Comparison of ENCODE assay signal across 15 cellular contexts in genomic region chr21:45866473-45867010, GRCh38.
DNase-seq lines count a peak whose midpoint lies in the region; ATAC-seq and TF ChIP-seq lines count a peak whose summit lies in the region.
"Had no signal": no experiment of that assay in that cellular context is flagged by ENCODE, and none has a peak within 500 bp of the region (broad histone marks: within the 10 kb centered on the region; RNA-seq: fewer than 3 reads in every experiment).

No MANE protein-coding gene starts in this region.

- H2AK5ac ChIP-seq in H9 (ENCODE audit: insufficient read length, low read length) = no peak overlapping the region

- TF ChIP-seq CTCF in H9 (conservative IDR thresholded peaks at IDR 0.05) = no peak
- no peak for TF ChIP-seq CTCF in RWPE1 (conservative IDR thresholded peaks at IDR 0.05; ENCODE audit: low read depth)
- TF ChIP-seq CTCF in sigmoid colon (IDR thresholded peaks at IDR 0.05) = no peak

- no peaks in the 10 kb centered on the region for H3K23me2 ChIP-seq in H9 (ENCODE audit: insufficient read length, low read depth, low read length, poor library complexity, severe bottlenecking)

- H3K4me1 ChIP-seq in H9 (ENCODE audit: insufficient read depth, low read length) = no peaks in the 10 kb centered on the region
- H3K4me1 ChIP-seq in sigmoid colon = no peaks in the 10 kb centered on the region
- H3K4me1 ChIP-seq: HAP-1 had no signal

- no peak for DNase-seq in H9
- DNase-seq in RWPE1 (ENCODE audit: low spot score) = no peak
- DNase-seq in islet precursor cell = peak; percentile 43
- DNase-seq in sigmoid colon = peak; percentile 47
- no peak for DNase-seq in HT-29 (ENCODE audit: low spot score)
- DNase-seq in T-helper 17 cell = no peak
- DNase-seq in AG08395 (ENCODE audit: low spot score) = no peak
- no peak for DNase-seq in activated CD8-positive, alpha-beta memory T cell treated with anti-CD3 and anti-CD28 coated beads, Interleukin-2, amount 50 U/mL, for 4 hours
- DNase-seq: CD4-positive, alpha-beta T cell; NCI-H1930; NCI-H2171; NCI-H446 treated with DMSO at 0.1 percent for 48 hours; NCI-H774; PC-3 had no signal

- no peak overlapping the region for H3K18ac ChIP-seq in H9 (ENCODE audit: insufficient read length, low read depth, low read length)

- no peaks in the 10 kb centered on the region for H3K79me1 ChIP-seq in H9 (ENCODE audit: insufficient read depth, low read depth, low read length, poor library complexity, severe bottlenecking)

- no peaks in the 10 kb centered on the region for H3K9me3 Mint-ChIP-seq in H9
- H3K9me3 Mint-ChIP-seq: CD4-positive, alpha-beta T cell had no signal

- H4K91ac ChIP-seq in H9 (ENCODE audit: insufficient read length, low read depth, low read length) = no peak overlapping the region

- no peak overlapping the region for H3T11ph ChIP-seq in H9 (ENCODE audit: low read length)

- H3K79me2 ChIP-seq in H9 (ENCODE audit: insufficient read depth, low read length) = no peaks in the 10 kb centered on the region

- intact Hi-C loops in sigmoid colon (cut with DNase I) = no loop called here

- H2BK120ac ChIP-seq in H9 (ENCODE audit: low read depth, low read length, poor library complexity, severe bottlenecking) = no peak overlapping the region

- TF ChIP-seq POLR2A in sigmoid colon (IDR thresholded peaks at IDR 0.05) = no peak

- H3K27me3 Mint-ChIP-seq in H9 (ENCODE audit: low read depth) (no peaks in the 10 kb centered on the region; the same call in none of the 2 replicates), T-helper 17 cell (peaks cover 9% of the 10 kb centered on the region)
- H3K27me3 Mint-ChIP-seq: CD4-positive, alpha-beta T cell had no signal

- no peak overlapping the region for H4K8ac ChIP-seq in H9 (replicated peaks; ENCODE audit: insufficient read length, low read depth, low read length)

- H3K4me1 Mint-ChIP-seq in H9 (no peaks in the 10 kb centered on the region), T-helper 17 cell (peaks cover 1% of the 10 kb centered on the region)

- no peak overlapping the region for H3K56ac ChIP-seq in H9 (ENCODE audit: insufficient read length, low read depth, low read length)

- H2BK12ac ChIP-seq in H9 (ENCODE audit: insufficient read length, low read depth, low read length) = no peak overlapping the region

- no peak overlapping the region for H3K4me3 ChIP-seq in sigmoid colon
- H3K4me3 ChIP-seq: HAP-1 had no signal

- peak overlapping the region; percentile 4; the same call in 1 of the 2 replicates for H3K14ac ChIP-seq in H9 (ENCODE audit: insufficient read depth, low read length)

- TF ChIP-seq EP300 in sigmoid colon (IDR thresholded peaks at IDR 0.05) = no peak

- no peak overlapping the region for H2BK20ac ChIP-seq in H9 (ENCODE audit: low read depth, low read length, poor library complexity, severe bottlenecking)

- H2BK5ac ChIP-seq in H9 (ENCODE audit: insufficient read length, low read length) = no peak overlapping the region

- no peak overlapping the region for H3K4me2 ChIP-seq in H9 (ENCODE audit: insufficient read depth, insufficient read length, low read length)

- no peak overlapping the region for H2AFZ ChIP-seq in H9 (ENCODE audit: low read length)

- no peak overlapping the region for H4K5ac ChIP-seq in H9 (ENCODE audit: insufficient read length, low read depth, low read length)

- no peak overlapping the region for H3K23ac ChIP-seq in H9 (ENCODE audit: insufficient read length, low read depth, low read length)

- H2BK15ac ChIP-seq in H9 (ENCODE audit: low read depth, low read length) = no peak overlapping the region

- ATAC-seq in T-helper 17 cell = no peak
- ATAC-seq: PC-3 had no signal

- H3K27ac Mint-ChIP-seq in H9 = peak overlapping the region in 2 of 3 experiments; percentile 61 to 79; a peak in 2 of 7 replicates
- H3K27ac Mint-ChIP-seq in T-helper 17 cell = no peak overlapping the region
- H3K27ac Mint-ChIP-seq: CD4-positive, alpha-beta T cell had no signal

- H3K4ac ChIP-seq in H9 (ENCODE audit: low read depth, low read length) = no peak overlapping the region

- H3K36me3 Mint-ChIP-seq in H9 (ENCODE audit: insufficient read depth in 1 of 3, low read depth in 3 of 3) = no peaks in the 10 kb centered on the region
- no peaks in the 10 kb centered on the region for H3K36me3 Mint-ChIP-seq in T-helper 17 cell (ENCODE audit: low read depth)

- no peak overlapping the region for H3K9ac ChIP-seq in H9 (ENCODE audit: extremely low read depth, insufficient read length, low read length)

- H3K27ac ChIP-seq in H9 (ENCODE audit: insufficient read length, low read depth, low read length) = no peak overlapping the region
- H3K27ac ChIP-seq in RWPE1 = peak overlapping the region; percentile 88
- no peak overlapping the region for H3K27ac ChIP-seq in sigmoid colon

- WGBS in H9 (ENCODE audit: extremely low coverage, insufficient read length, low lambda C conversion rate) = no CpG with 5 or more reads among the region's 12 CpGs
- 68 to 69% methylated on average over 12 of the region's 12 CpGs for WGBS in sigmoid colon, 2 donors

- no peaks in the 10 kb centered on the region for H4K20me1 ChIP-seq in H9 (ENCODE audit: control insufficient read depth, insufficient read depth, insufficient read length)

- H3K36me3 ChIP-seq in sigmoid colon = no peaks in the 10 kb centered on the region
- H3K36me3 ChIP-seq: HAP-1 had no signal

- CTCF ChIA-PET in RWPE1 (lab: Yijun Ruan, JAX) = interaction anchor here (0.6 kb wide), 1 partner anchor 19 kb away, joined by 5 read pairs; no protein-coding TSS in a partner anchor

- H3K9me3 ChIP-seq in H9 (ENCODE audit: control insufficient read depth, low read depth, low read length) (no peaks in the 10 kb centered on the region), sigmoid colon (no peaks in the 10 kb centered on the region), T-helper 17 cell (ENCODE audit: control insufficient read depth, low read length, poor library complexity, severe bottlenecking) (no peaks in the 10 kb centered on the region)
- H3K9me3 ChIP-seq: HAP-1 had no signal

- POLR2A ChIA-PET in RWPE1 (lab: Yijun Ruan, JAX; ENCODE audit: low non-redundant PET) = no interaction called here

- H3K4me3 Mint-ChIP-seq in H9 (no peak overlapping the region), T-helper 17 cell (no peak overlapping the region)
- H3K4me3 Mint-ChIP-seq: CD4-positive, alpha-beta T cell had no signal

- no peaks in the 10 kb centered on the region for H3K27me3 ChIP-seq in H9 (ENCODE audit: insufficient read depth, low read length)
- no peaks in the 10 kb centered on the region for H3K27me3 ChIP-seq in sigmoid colon

Comparison
In these comparisons a context has a peak if more than half of its experiments do, and no peak if none do; other contexts are left out.
1. DNase-seq: peak in islet precursor cell (single experiment) and sigmoid colon (single experiment); none in H9 (single experiment), RWPE1 (single experiment), HT-29 (single experiment), T-helper 17 cell (0 of 3), AG08395 (single experiment) and activated CD8-positive, alpha-beta memory T cell treated with anti-CD3 and anti-CD28 coated beads, Interleukin-2, amount 50 U/mL, for 4 hours (single experiment).